ENCODE assay signal across 19 cellular contexts in the genomic region with DNA sequence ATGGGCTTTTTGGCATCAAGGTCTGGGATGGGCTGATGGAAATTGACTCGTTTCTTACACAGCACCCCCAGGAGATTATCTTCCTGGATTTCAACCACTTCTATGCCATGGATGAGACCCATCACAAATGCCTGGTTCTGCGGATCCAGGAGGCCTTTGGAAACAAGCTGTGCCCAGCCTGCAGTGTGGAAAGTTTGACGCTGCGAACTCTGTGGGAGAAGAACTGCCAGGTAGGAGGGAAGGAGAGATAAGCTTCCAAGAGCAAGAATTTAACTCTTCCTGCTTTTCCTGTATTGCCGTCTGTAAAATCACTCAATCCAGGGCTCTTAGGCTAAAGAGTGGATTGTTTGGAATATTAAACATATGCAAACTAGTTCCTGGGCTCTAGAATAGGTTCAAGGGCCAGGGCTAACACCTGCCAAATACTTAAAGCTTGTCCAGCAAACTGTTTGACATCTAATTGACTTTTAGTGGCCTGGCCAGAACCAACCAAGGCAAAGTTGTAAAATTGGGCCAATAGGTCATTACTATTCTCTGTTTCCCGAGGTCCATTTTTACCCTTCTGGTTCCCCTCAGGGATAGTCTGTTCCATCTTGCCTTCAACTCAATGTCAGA. TPM values are rescaled to one million over a fixed set of nuclear protein-coding genes. Genes with fewer than 3 reads are reported as not detected.
DNase-seq lines count a peak whose midpoint lies in the region; ATAC-seq and TF ChIP-seq lines count a peak whose summit lies in the region.
"Had no signal": no experiment of that assay in that cellular context is flagged by ENCODE, and none has a peak within 500 bp of the region (broad histone marks: within the 10 kb centered on the region; RNA-seq: fewer than 3 reads in every experiment).

No MANE protein-coding gene starts in this region.

- TF ChIP-seq CTCF in heart left ventricle (IDR thresholded peaks at IDR 0.05) (no peak), left ventricle myocardium inferior (IDR thresholded peaks at IDR 0.05; ENCODE audit: borderline replicate concordance) (no peak), lower lobe of right lung (IDR thresholded peaks at IDR 0.05) (no peak), upper lobe of right lung (IDR thresholded peaks at IDR 0.05) (no peak)

- no peaks in the 10 kb centered on the region for H3K27me3 ChIP-seq in heart left ventricle
- no peaks in the 10 kb centered on the region for H3K27me3 ChIP-seq in left ventricle myocardium inferior (ENCODE audit: low read depth)
- H3K27me3 ChIP-seq in lower lobe of right lung (ENCODE audit: low read depth) = no peaks in the 10 kb centered on the region
- H3K27me3 ChIP-seq in upper lobe of right lung = peaks cover 4% of the 10 kb centered on the region

- peaks cover 37% of the 10 kb centered on the region for H3K36me3 Mint-ChIP-seq in effector memory CD8-positive, alpha-beta T cell (ENCODE audit: insufficient read depth)

- H3K4me3 Mint-ChIP-seq in effector memory CD8-positive, alpha-beta T cell = peak overlapping the region in 1 of 2 donors; percentile 34
- H3K4me3 Mint-ChIP-seq: CD4-positive, alpha-beta memory T cell had no signal

- H3K27ac ChIP-seq in heart left ventricle = no peak overlapping the region
- H3K27ac ChIP-seq in left ventricle myocardium inferior (replicated peaks) = no peak overlapping the region
- no peak overlapping the region for H3K27ac ChIP-seq in lower lobe of right lung
- H3K27ac ChIP-seq in upper lobe of right lung = no peak overlapping the region
- H3K27ac ChIP-seq: KMS-11, PC-9 had no signal

- peaks cover 30 to 61% of the 10 kb centered on the region in 2 donors for H3K4me1 Mint-ChIP-seq in effector memory CD8-positive, alpha-beta T cell (ENCODE audit: low read depth in 2 of 2)

- H3K4me1 ChIP-seq in heart left ventricle (peaks cover 0 to 11% (median 0%) of the 10 kb centered on the region in 12 donors), left ventricle myocardium inferior (peaks cover 8% of the 10 kb centered on the region), lower lobe of right lung (no peaks in the 10 kb centered on the region), upper lobe of right lung (no peaks in the 10 kb centered on the region)

- TF ChIP-seq POLR2A in heart left ventricle (IDR thresholded peaks at IDR 0.05) = no peak

- H3K27me3 Mint-ChIP-seq in effector memory CD8-positive, alpha-beta T cell = no peaks in the 10 kb centered on the region
- H3K27me3 Mint-ChIP-seq: CD4-positive, alpha-beta memory T cell had no signal

- ATAC-seq in heart left ventricle (peak in 3 of 4 donors; percentile 29 to 58 (median 36)), lower lobe of right lung (peak; percentile 64 to 68), upper lobe of right lung (peak; percentile 56)
- no peak for ATAC-seq in effector memory CD8-positive, alpha-beta T cell (replicated peaks)
- ATAC-seq: HCT116 had no signal

- intact Hi-C loops in heart left ventricle (cut with DNase I) (no loop called here), left ventricle myocardium inferior (cut with micrococcal nuclease) (no loop called here), lower lobe of right lung (cut with DNase I) (no loop called here), upper lobe of right lung (cut with DNase I) (no loop called here)

- peak overlapping the region; percentile 73 to 82 for H3K27ac Mint-ChIP-seq in effector memory CD8-positive, alpha-beta T cell

- 55 to 75% (median 69%) methylated on average over 6 of the region's 6 CpGs for WGBS in heart left ventricle, 4 donors

- DNase-seq in heart left ventricle (peak in 1 of 5 donors; percentile 52), left ventricle myocardium inferior (no peak), lower lobe of right lung (no peak), upper lobe of right lung (no peak), EL (no peak), NCI-H82 (lab: John Stamatoyannopoulos, UW) (no peak)
- DNase-seq in effector memory CD8-positive, alpha-beta T cell = no peak
- DNase-seq: CD4-positive, alpha-beta memory T cell; COR-L47; GDM1; IMR-90; MM.1S; NCI-H2029 treated with DMSO at 0.1 percent for 48 hours; NCI-H446 treated with DMSO at 0.1 percent for 48 hours; NCI-H526; PC-9; SHP77 had no signal

- H3K4me3 ChIP-seq in heart left ventricle = no peak overlapping the region
- H3K4me3 ChIP-seq in left ventricle myocardium inferior = no peak overlapping the region
- no peak overlapping the region for H3K4me3 ChIP-seq in lower lobe of right lung
- H3K4me3 ChIP-seq in upper lobe of right lung = no peak overlapping the region
- H3K4me3 ChIP-seq: PC-9 had no signal

- no peaks in the 10 kb centered on the region for H3K9me3 ChIP-seq in heart left ventricle
- H3K9me3 ChIP-seq in left ventricle myocardium inferior (replicated peaks) = no peaks in the 10 kb centered on the region
- no peaks in the 10 kb centered on the region for H3K9me3 ChIP-seq in lower lobe of right lung
- no peaks in the 10 kb centered on the region for H3K9me3 ChIP-seq in upper lobe of right lung

- H3K36me3 ChIP-seq in heart left ventricle (no peaks in the 10 kb centered on the region), left ventricle myocardium inferior (no peaks in the 10 kb centered on the region), lower lobe of right lung (no peaks in the 10 kb centered on the region), upper lobe of right lung (no peaks in the 10 kb centered on the region)

- no peaks in the 10 kb centered on the region for H3K9me3 Mint-ChIP-seq in effector memory CD8-positive, alpha-beta T cell
- H3K9me3 Mint-ChIP-seq: CD4-positive, alpha-beta memory T cell had no signal

RNA-seq across cellular contexts. Expression of a gene that starts 33.8 kb away (rescaled TPM):
- total RNA-seq in heart left ventricle (1 to 10 TPM in 8 of 9 donors, under 1 TPM in 1; 0.69 to 6.0 (median 2.8) TPM), left ventricle myocardium inferior (0.77 TPM), lower lobe of right lung (8.0 TPM), upper lobe of right lung (12.4 TPM)
- polyA plus RNA-seq in heart left ventricle = 1 to 10 TPM; 1.0 to 1.6 TPM
